ENCODE assay signal across 18 cellular contexts in genomic region chr4:854356-854755, GRCh38. TPM values are rescaled to one million over a fixed set of nuclear protein-coding genes. Genes with fewer than 3 reads are reported as not detected.
A peak's percentile ranks its signal among the peaks of the same experiment; 100 is the strongest.
DNase-seq lines count a peak whose midpoint lies in the region; ATAC-seq, FAIRE-seq and TF ChIP-seq lines count a peak whose summit lies in the region.
"Had no signal": no experiment of that assay in that cellular context is flagged by ENCODE, and none has a peak within 500 bp of the region (broad histone marks: within the 10 kb centered on the region; RNA-seq: fewer than 3 reads in every experiment).

No MANE protein-coding gene starts in this region.

- H3K18ac ChIP-seq in neuronal stem cell (ENCODE audit: low read length), result no peak overlapping the region

- no peak for FAIRE-seq in small intestine (lab: Jason Lieb, UNC)
- FAIRE-seq: GM12878 had no signal

- no peak overlapping the region for H2AK5ac ChIP-seq in neuronal stem cell (ENCODE audit: low read depth, low read length)

- intact Hi-C loops in aorta (cut with DNase I), result no loop called here

- no peak for ATAC-seq in aorta (ENCODE audit: low FRiP score)
- ATAC-seq: GM12878 had no signal

- H3K4me1 Mint-ChIP-seq in activated naive CD8-positive, alpha-beta T cell (ENCODE audit: low read depth), result peaks cover 5% of the 10 kb centered on the region
- H3K4me1 Mint-ChIP-seq in activated naive CD8-positive, alpha-beta T cell treated with anti-CD3 and anti-CD28 coated beads for 36 hours, result peaks cover 2% of the 10 kb centered on the region
- H3K4me1 Mint-ChIP-seq in glutamatergic neuron (ENCODE audit: low read depth, unreplicated experiment), result peaks cover 27% of the 10 kb centered on the region
- H3K4me1 Mint-ChIP-seq: CD14-positive monocyte had no signal

- H3K9ac ChIP-seq in neuronal stem cell (ENCODE audit: low read depth, low read length, poor library complexity), result no peak overlapping the region
- H3K9ac ChIP-seq: BLaER1, GM23248 had no signal

- H3K4me2 ChIP-seq in neuronal stem cell (ENCODE audit: insufficient read depth, low read length, poor library complexity, severe bottlenecking), result no peak overlapping the region
- H3K4me2 ChIP-seq: BLaER1 had no signal

- H3K27me3 Mint-ChIP-seq in activated naive CD8-positive, alpha-beta T cell, result no peaks in the 10 kb centered on the region
- H3K27me3 Mint-ChIP-seq in activated naive CD8-positive, alpha-beta T cell treated with anti-CD3 and anti-CD28 coated beads for 36 hours, result no peaks in the 10 kb centered on the region
- peaks cover 22% of the 10 kb centered on the region for H3K27me3 Mint-ChIP-seq in glutamatergic neuron (ENCODE audit: unreplicated experiment)
- H3K27me3 Mint-ChIP-seq: CD4-positive, alpha-beta memory T cell had no signal

- H2BK120ac ChIP-seq in neuronal stem cell (ENCODE audit: low read depth, low read length), result no peak overlapping the region

- WGBS in neuronal stem cell (ENCODE audit: extremely low coverage in 2 of 2, insufficient read length in 2 of 2, insufficient replicate concordance in 1 of 2), 2 donors, result no CpG with 5 or more reads among the region's 11 CpGs
- WGBS in aorta, 2 donors, result 92% methylated on average over 11 of the region's 11 CpGs
- 85 to 88% (median 88%) methylated on average over 11 of the region's 11 CpGs for WGBS in small intestine, 3 donors

- no peak for DNase-seq in activated naive CD8-positive, alpha-beta T cell treated with anti-CD3 and anti-CD28 coated beads for 36 hours
- DNase-seq in glutamatergic neuron, result no peak
- DNase-seq in neuronal stem cell (ENCODE audit: low spot score), result no peak
- DNase-seq in aorta, result peak; percentile 38 to 55
- no peak for DNase-seq in small intestine
- no peak for DNase-seq in EL
- DNase-seq in activated CD4-positive, alpha-beta T cell treated with anti-CD3 and anti-CD28 coated beads, Interleukin-2, amount 50 U/mL, for 48 hours, result no peak
- DNase-seq: 8988T, DMS153, DMS79, GM23248 had no signal

- H3K27me3 ChIP-seq in neuronal stem cell (ENCODE audit: control insufficient read depth in 3 of 3, insufficient read depth in 3 of 3, low read depth in 1 of 3, low read length in 3 of 3) (no peaks in the 10 kb centered on the region), aorta (ENCODE audit: control insufficient read depth in 1 of 2, insufficient read depth in 2 of 2, low read length in 1 of 2) (no peaks in the 10 kb centered on the region), small intestine (ENCODE audit: control insufficient read depth in 2 of 2, insufficient read depth in 2 of 2, low read length in 2 of 2) (no peaks in the 10 kb centered on the region)
- H3K27me3 ChIP-seq: BLaER1 had no signal

- H2BK12ac ChIP-seq in neuronal stem cell (ENCODE audit: low read length), result no peak overlapping the region

- no peak overlapping the region for H3K4ac ChIP-seq in neuronal stem cell (ENCODE audit: low read length)

- no peak overlapping the region for H3K27ac ChIP-seq in neuronal stem cell (replicated peaks; ENCODE audit: low read length)
- no peak overlapping the region for H3K27ac ChIP-seq in aorta (ENCODE audit: low read depth in 1 of 2, low read length in 2 of 2)
- H3K27ac ChIP-seq in small intestine (ENCODE audit: low read depth in 1 of 2, low read length in 1 of 2), result no peak overlapping the region
- H3K27ac ChIP-seq: BLaER1, GM23248 had no signal

- no peaks in the 10 kb centered on the region for H3K4me1 ChIP-seq in neuronal stem cell (ENCODE audit: control insufficient read depth in 2 of 2, insufficient read depth in 1 of 2, low read depth in 1 of 2, low read length in 2 of 2)
- no peaks in the 10 kb centered on the region for H3K4me1 ChIP-seq in aorta (ENCODE audit: control insufficient read depth in 1 of 2, insufficient read depth in 2 of 2, low read length in 2 of 2)
- no peaks in the 10 kb centered on the region for H3K4me1 ChIP-seq in small intestine (ENCODE audit: control insufficient read depth in 2 of 2, insufficient read depth in 1 of 2, low read depth in 1 of 2, low read length in 1 of 2)
- H3K4me1 ChIP-seq: BLaER1, HAP-1 had no signal

- no peaks in the 10 kb centered on the region for H3K79me1 ChIP-seq in neuronal stem cell (ENCODE audit: low read depth, low read length)

- no peaks in the 10 kb centered on the region for H3K9me3 ChIP-seq in neuronal stem cell (replicated peaks in 1 of 2; ENCODE audit: control insufficient read depth in 2 of 2, insufficient read depth in 1 of 2, low read depth in 1 of 2, low read length in 2 of 2)
- H3K9me3 ChIP-seq in aorta (ENCODE audit: control insufficient read depth, low read length), result no peaks in the 10 kb centered on the region
- H3K9me3 ChIP-seq in small intestine (ENCODE audit: control insufficient read depth, low read depth), result no peaks in the 10 kb centered on the region
- H3K9me3 ChIP-seq: HAP-1 had no signal

- H3K4me3 ChIP-seq in neuronal stem cell (ENCODE audit: low read length in 2 of 2) (no peak overlapping the region), aorta (ENCODE audit: low read length in 2 of 2) (no peak overlapping the region), small intestine (ENCODE audit: low read depth in 1 of 2, low read length in 2 of 2) (no peak overlapping the region)
- H3K4me3 ChIP-seq: BLaER1, GM12878, GM23248, HAP-1 had no signal

- no peak overlapping the region for H3K23ac ChIP-seq in neuronal stem cell (ENCODE audit: low read depth, low read length, poor library complexity)

- H4K8ac ChIP-seq in neuronal stem cell (ENCODE audit: low read depth, low read length), result no peak overlapping the region

- H3K36me3 ChIP-seq in neuronal stem cell (replicated peaks in 1 of 2; ENCODE audit: control insufficient read depth in 2 of 2, insufficient read depth in 2 of 2, low read length in 2 of 2) (peaks cover 17 to 80% of the 10 kb centered on the region in 2 donors), aorta (ENCODE audit: control insufficient read depth in 1 of 2, insufficient read depth in 2 of 2, low read length in 1 of 2) (peaks cover 8% of the 10 kb centered on the region in 2 donors), small intestine (ENCODE audit: control insufficient read depth in 2 of 2, insufficient read depth in 2 of 2, low read length in 2 of 2) (peaks cover 23 to 35% of the 10 kb centered on the region in 2 donors)

- peak overlapping the region; percentile 38 for H3K14ac ChIP-seq in neuronal stem cell (ENCODE audit: low read length)

- no peak for TF ChIP-seq CTCF in glutamatergic neuron (IDR thresholded peaks at IDR 0.05; ENCODE audit: partially characterized antibody, unreplicated experiment)

- peaks cover 17% of the 10 kb centered on the region for H3K36me3 Mint-ChIP-seq in activated naive CD8-positive, alpha-beta T cell
- peaks cover 35% of the 10 kb centered on the region for H3K36me3 Mint-ChIP-seq in activated naive CD8-positive, alpha-beta T cell treated with anti-CD3 and anti-CD28 coated beads for 36 hours
- peaks cover 22% of the 10 kb centered on the region for H3K36me3 Mint-ChIP-seq in glutamatergic neuron (ENCODE audit: unreplicated experiment)

- no peak overlapping the region for H4K91ac ChIP-seq in neuronal stem cell (ENCODE audit: low read depth, low read length, poor library complexity)

- H3K27ac Mint-ChIP-seq in activated naive CD8-positive, alpha-beta T cell, result peak overlapping the region; percentile 16
- H3K27ac Mint-ChIP-seq in activated naive CD8-positive, alpha-beta T cell treated with anti-CD3 and anti-CD28 coated beads for 36 hours, result no peak overlapping the region
- peak overlapping the region; percentile 72 for H3K27ac Mint-ChIP-seq in glutamatergic neuron (ENCODE audit: unreplicated experiment)

- H2AFZ ChIP-seq in neuronal stem cell (ENCODE audit: low read length), result no peak overlapping the region
- H2AFZ ChIP-seq: GM23248 had no signal

- no peaks in the 10 kb centered on the region for H3K9me3 Mint-ChIP-seq in activated naive CD8-positive, alpha-beta T cell (ENCODE audit: low read depth)
- peaks cover 6% of the 10 kb centered on the region for H3K9me3 Mint-ChIP-seq in activated naive CD8-positive, alpha-beta T cell treated with anti-CD3 and anti-CD28 coated beads for 36 hours
- H3K9me3 Mint-ChIP-seq in glutamatergic neuron (ENCODE audit: unreplicated experiment), result peaks cover 35% of the 10 kb centered on the region

- no peak overlapping the region for H3K4me3 Mint-ChIP-seq in activated naive CD8-positive, alpha-beta T cell
- H3K4me3 Mint-ChIP-seq in activated naive CD8-positive, alpha-beta T cell treated with anti-CD3 and anti-CD28 coated beads for 36 hours, result no peak overlapping the region
- no peak overlapping the region for H3K4me3 Mint-ChIP-seq in glutamatergic neuron (ENCODE audit: unreplicated experiment)
- H3K4me3 Mint-ChIP-seq: CD14-positive monocyte had no signal

- H2BK15ac ChIP-seq in neuronal stem cell (ENCODE audit: low read length), result no peak overlapping the region

- no peak overlapping the region for H2BK5ac ChIP-seq in neuronal stem cell (ENCODE audit: low read length)

RNA-seq across cellular contexts. Expression of gene CPLX1, which starts 28.4 kb away (rescaled TPM):
- total RNA-seq in activated naive CD8-positive, alpha-beta T cell treated with anti-CD3 and anti-CD28 coated beads for 36 hours, result under 1 TPM in 1 of 2 experiments, not detected in 1; 0.16 TPM
- total RNA-seq in glutamatergic neuron (ENCODE audit: unreplicated experiment), result 115 TPM
- polyA plus RNA-seq in neuronal stem cell (2013, experiment 1 of 2), result 0.13 TPM
- polyA plus RNA-seq in neuronal stem cell (2013, experiment 2 of 2), result 0.12 TPM
- total RNA-seq in aorta, result 10 to 100 TPM in 1 of 2 donors, 1 to 10 TPM in 1; 5.2 to 13.7 TPM
- under 1 TPM; 0.13 to 0.50 TPM for polyA plus RNA-seq in aorta
- polyA plus RNA-seq in small intestine, result 1 to 10 TPM in 1 of 3 donors, not detected in 2; 2.6 TPM
- total RNA-seq: GM23248 had no signal
- polyA plus RNA-seq: AG04450, CD14-positive monocyte, GM23248 had no signal

Comparison
In these comparisons a context has a peak if more than half of its experiments do, and no peak if none do; other contexts are left out.
1. DNase-seq: peak in aorta (2 of 2); none in activated naive CD8-positive, alpha-beta T cell treated with anti-CD3 and anti-CD28 coated beads for 36 hours (single experiment), glutamatergic neuron (single experiment), neuronal stem cell (single experiment), small intestine (single experiment), EL (single experiment) and activated CD4-positive, alpha-beta T cell treated with anti-CD3 and anti-CD28 coated beads, Interleukin-2, amount 50 U/mL, for 48 hours (0 of 2).